Comparison of ENCODE assay signal across 16 cellular contexts in the genomic region with DNA sequence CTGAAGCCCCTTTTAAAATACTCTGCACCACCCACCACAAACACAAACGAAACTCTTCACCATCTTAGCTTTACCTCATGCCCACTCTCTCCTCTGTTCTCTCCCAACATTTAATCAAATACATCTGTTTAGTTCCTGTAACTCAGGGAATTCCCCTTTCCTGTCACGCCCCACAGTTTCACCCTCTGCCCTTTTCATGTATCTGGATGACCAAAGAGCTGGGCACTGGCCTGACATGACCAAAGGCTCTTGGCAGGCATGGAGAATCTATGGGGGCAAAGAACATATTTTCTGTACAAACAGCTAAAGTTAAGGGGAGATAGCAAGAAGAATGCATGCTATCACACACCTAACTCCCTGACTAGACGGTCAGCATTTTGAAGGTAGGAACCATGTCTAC.
DNase-seq lines count a peak whose midpoint lies in the region; ATAC-seq, FAIRE-seq and TF ChIP-seq lines count a peak whose summit lies in the region.
"Had no signal": no experiment of that assay in that cellular context is flagged by ENCODE, and none has a peak within 500 bp of the region (broad histone marks: within the 10 kb centered on the region; RNA-seq: fewer than 3 reads in every experiment).

No MANE protein-coding gene starts in this region.

- TF ChIP-seq POLR2A in HepG2 (IDR thresholded peaks at IDR 0.05; ENCODE audit: insufficient read depth in 1 of 2, low read depth in 2 of 2, low read length in 2 of 2): no peak

- H3K4me3 Mint-ChIP-seq in nephron progenitor cell: no peak overlapping the region
- no peak overlapping the region for H3K4me3 Mint-ChIP-seq in CD4-positive, alpha-beta memory T cell
- H3K4me3 Mint-ChIP-seq: CD4-positive, CD25-positive, alpha-beta regulatory T cell; HFFc6 had no signal

- POLR2A ChIA-PET in HepG2 (lab: Yijun Ruan, JAX): no interaction called here
- POLR2A ChIA-PET in CD4-positive, alpha-beta memory T cell (lab: Charles Lee; ENCODE audit: partially characterized antibody): no interaction called here

- in situ Hi-C loops in HepG2 (cut with HindIII; ENCODE audit: extremely low pct_ligation_motif_present, low pct_unique_long_range_greater_than_20kb): no loop called here

- H3K9me3 Mint-ChIP-seq in nephron progenitor cell: peaks cover 19% of the 10 kb centered on the region
- peaks cover 0 to 11% (median 1%) of the 10 kb centered on the region in 8 donors for H3K9me3 Mint-ChIP-seq in CD4-positive, alpha-beta memory T cell
- H3K9me3 Mint-ChIP-seq: HFFc6 had no signal

- FAIRE-seq in HepG2 (lab: Jason Lieb, UNC): no peak
- FAIRE-seq: GM19239 had no signal

- H3K27ac Mint-ChIP-seq in nephron progenitor cell: peak overlapping the region; percentile 8
- H3K27ac Mint-ChIP-seq in CD4-positive, alpha-beta memory T cell: peak overlapping the region in 3 of 7 donors; percentile 0 to 12 (median 10)
- H3K27ac Mint-ChIP-seq: CD4-positive, CD25-positive, alpha-beta regulatory T cell; HFFc6 had no signal

- no peak overlapping the region for H2AFZ ChIP-seq in HepG2 (ENCODE audit: low read length)

- peaks cover 27% of the 10 kb centered on the region for H3K4me1 Mint-ChIP-seq in nephron progenitor cell
- H3K4me1 Mint-ChIP-seq in CD4-positive, alpha-beta memory T cell: peaks cover 0 to 5% (median under 1%) of the 10 kb centered on the region in 4 donors
- H3K4me1 Mint-ChIP-seq: CD4-positive, CD25-positive, alpha-beta regulatory T cell had no signal

- H3K4me2 ChIP-seq in HepG2 (ENCODE audit: low read depth, low read length): no peak overlapping the region

- TF ChIP-seq CTCF in liver (IDR thresholded peaks at IDR 0.05; ENCODE audit: low read depth, low read length, missing input control) (no peak), HepG2 (CRISPR knock-in tag; IDR thresholded peaks at IDR 0.05) (no peak), nephron progenitor cell (IDR thresholded peaks at IDR 0.05) (no peak)

- H3K79me2 ChIP-seq in HepG2 (ENCODE audit: insufficient read depth, low read length): no peaks in the 10 kb centered on the region

- no TSS peak for BruUV-seq in HepG2 (replicated peaks; lab: Mats Ljungman, UMichigan)

- TF ChIP-seq EP300 in HepG2 (IDR thresholded peaks at IDR 0.05; ENCODE audit: low read depth in 2 of 2, low read length in 2 of 2) (no peak), HepG2 (CRISPR knock-in tag; IDR thresholded peaks at IDR 0.05; ENCODE audit: borderline replicate concordance) (no peak)

- H3K4me3 ChIP-seq in liver (ENCODE audit: low read depth in 1 of 3, low read length in 3 of 3) (peak overlapping the region in 2 of 3 donors; percentile 32 to 33), HepG2 (replicated peaks in 1 of 3; ENCODE audit: insufficient read depth in 1 of 3, low read depth in 2 of 3, low read length in 3 of 3) (no peak overlapping the region)
- no peak overlapping the region for H3K4me3 ChIP-seq in CD4-positive, alpha-beta memory T cell (ENCODE audit: low read length in 2 of 2)
- H3K4me3 ChIP-seq: BLaER1 treated with 17β-estradiol and CSF1 and Interleukin-3, amounts not matched to agents 10 nM and 100 nM had no signal

- intact Hi-C loops in HepG2 (cut with micrococcal nuclease; ENCODE audit: unreplicated experiment): no loop called here
- intact Hi-C loops in CD4-positive, alpha-beta memory T cell (cut with micrococcal nuclease): no loop called here

- H3K9ac ChIP-seq in liver (ENCODE audit: low read depth in 1 of 2, low read length in 2 of 2) (no peak overlapping the region), HepG2 (ENCODE audit: insufficient read depth, low read depth, low read length) (no peak overlapping the region)
- H3K9ac ChIP-seq: BLaER1 treated with 17β-estradiol and CSF1 and Interleukin-3, amounts not matched to agents 10 nM and 100 nM had no signal

- ATAC-seq in HepG2 (no peak), HG03139 (IDR thresholded peaks at IDR 0.05; ENCODE audit: unreplicated experiment) (no peak), HG02798 (IDR thresholded peaks at IDR 0.05; ENCODE audit: poor library complexity, unreplicated experiment) (no peak)

- peak overlapping the region; percentile 39 to 88 for H3K27ac ChIP-seq in liver (ENCODE audit: low read depth in 1 of 2, low read length in 2 of 2)
- H3K27ac ChIP-seq in HepG2 (ENCODE audit: extremely low read length, insufficient read depth, low read length): no peak overlapping the region
- no peak overlapping the region for H3K27ac ChIP-seq in CD4-positive, alpha-beta memory T cell (ENCODE audit: low read depth, low read length)
- H3K27ac ChIP-seq: BLaER1 treated with 17β-estradiol and CSF1 and Interleukin-3, amounts not matched to agents 10 nM and 100 nM; HL-60 had no signal

- no peaks in the 10 kb centered on the region for H4K20me1 ChIP-seq in HepG2 (ENCODE audit: insufficient read depth, low read length)
- H4K20me1 ChIP-seq: BLaER1 treated with 17β-estradiol and CSF1 and Interleukin-3, amounts not matched to agents 10 nM and 100 nM had no signal

- H3K9me3 ChIP-seq in liver (ENCODE audit: control insufficient read depth in 4 of 4, low read length in 3 of 4) (no peaks in the 10 kb centered on the region), HepG2 (ENCODE audit: low read length) (no peaks in the 10 kb centered on the region)
- no peaks in the 10 kb centered on the region for H3K9me3 ChIP-seq in CD4-positive, alpha-beta memory T cell (ENCODE audit: control insufficient read depth in 1 of 2, low read length in 2 of 2)

- peak; percentile 45 to 47 for TF ChIP-seq RAD21 in liver (IDR thresholded peaks at IDR 0.05)
- no peak for TF ChIP-seq RAD21 in HepG2 (CRISPR knock-in tag; IDR thresholded peaks at IDR 0.05)

- H3K36me3 Mint-ChIP-seq in nephron progenitor cell (ENCODE audit: low read depth): no peaks in the 10 kb centered on the region
- H3K36me3 Mint-ChIP-seq in CD4-positive, alpha-beta memory T cell: no peaks in the 10 kb centered on the region
- H3K36me3 Mint-ChIP-seq: CD4-positive, CD25-positive, alpha-beta regulatory T cell had no signal

- no peaks in the 10 kb centered on the region for H3K27me3 ChIP-seq in liver (ENCODE audit: control insufficient read depth in 4 of 4, insufficient read depth in 4 of 4, low read length in 3 of 4)
- no peaks in the 10 kb centered on the region for H3K27me3 ChIP-seq in HepG2 (ENCODE audit: control insufficient read depth in 1 of 2, insufficient read depth in 2 of 2, low read length in 2 of 2)
- no peaks in the 10 kb centered on the region for H3K27me3 ChIP-seq in CD4-positive, alpha-beta memory T cell (ENCODE audit: insufficient read depth, low read length)
- H3K27me3 ChIP-seq: BLaER1 treated with 17β-estradiol and CSF1 and Interleukin-3, amounts not matched to agents 10 nM and 100 nM had no signal

- H3K4me1 ChIP-seq in liver (ENCODE audit: control insufficient read depth in 4 of 4, insufficient read depth in 4 of 4, low read length in 3 of 4): peaks cover 4 to 38% (median 29%) of the 10 kb centered on the region in 4 donors
- no peaks in the 10 kb centered on the region for H3K4me1 ChIP-seq in HepG2 (ENCODE audit: insufficient read depth, low read length)
- no peaks in the 10 kb centered on the region for H3K4me1 ChIP-seq in CD4-positive, alpha-beta memory T cell (ENCODE audit: insufficient read depth, low read length)

- no peaks in the 10 kb centered on the region for H3K27me3 Mint-ChIP-seq in nephron progenitor cell (ENCODE audit: low read depth, poor library complexity)
- H3K27me3 Mint-ChIP-seq in CD4-positive, alpha-beta memory T cell: peaks cover 9 to 17% of the 10 kb centered on the region in 2 donors

- CTCF ChIA-PET in HepG2 (lab: Yijun Ruan, JAX; ENCODE audit: low intra/inter-chr PET ratio, low total read pairs): no interaction called here
- CTCF ChIA-PET in CD4-positive, alpha-beta memory T cell (lab: Charles Lee; ENCODE audit: partially characterized antibody): interaction anchor here (1.1 to 1.2 kb wide), 2 partner anchors 11 to 54 kb away, joined by 3 to 4 read pairs; no protein-coding TSS in a partner anchor

- 10% methylated on average over 3 of the region's 3 CpGs for WGBS in liver
- 0% methylated on average over 3 of the region's 3 CpGs for WGBS in HepG2 (ENCODE audit: low lambda C conversion rate)

- DNase-seq in HepG2 (ENCODE audit: low spot score) (no peak), glomerular visceral epithelial cell (ENCODE audit: extremely low spot score) (peak; percentile 40), nephron progenitor cell (no peak)
- DNase-seq in CD4-positive, alpha-beta memory T cell: no peak
- DNase-seq: 8988T; CD4-positive, CD25-positive, alpha-beta regulatory T cell; DMS153; GF-D8; HCEC 1CT; HFFc6 had no signal

- H3K36me3 ChIP-seq in liver (ENCODE audit: control insufficient read depth in 4 of 4, insufficient read depth in 3 of 4, low read depth in 1 of 4, low read length in 3 of 4) (no peaks in the 10 kb centered on the region), HepG2 (replicated peaks in 1 of 2; ENCODE audit: control insufficient read depth in 1 of 2, insufficient read depth in 2 of 2, low read length in 2 of 2) (no peaks in the 10 kb centered on the region)
- H3K36me3 ChIP-seq in CD4-positive, alpha-beta memory T cell (ENCODE audit: insufficient read depth, low read length): no peaks in the 10 kb centered on the region
- H3K36me3 ChIP-seq: BLaER1 treated with 17β-estradiol and CSF1 and Interleukin-3, amounts not matched to agents 10 nM and 100 nM had no signal

TF ChIP-seq in liver, 16 proteins besides CTCF, POLR2A, EP300 and RAD21 (continues in another document):
- peak; percentile 69 for TF ChIP-seq FOXA1 (IDR thresholded peaks at IDR 0.05)

TF ChIP-seq in HepG2, 621 proteins besides CTCF, POLR2A, EP300 and RAD21 (continues in another document):
- no peak for TF ChIP-seq FOXO1 (CRISPR knock-in tag; IDR thresholded peaks at IDR 0.05)
- no peak for TF ChIP-seq ZNF670 (CRISPR knock-in tag; IDR thresholded peaks at IDR 0.05; ENCODE audit: borderline replicate concordance)
- TF ChIP-seq, protein P1, sequence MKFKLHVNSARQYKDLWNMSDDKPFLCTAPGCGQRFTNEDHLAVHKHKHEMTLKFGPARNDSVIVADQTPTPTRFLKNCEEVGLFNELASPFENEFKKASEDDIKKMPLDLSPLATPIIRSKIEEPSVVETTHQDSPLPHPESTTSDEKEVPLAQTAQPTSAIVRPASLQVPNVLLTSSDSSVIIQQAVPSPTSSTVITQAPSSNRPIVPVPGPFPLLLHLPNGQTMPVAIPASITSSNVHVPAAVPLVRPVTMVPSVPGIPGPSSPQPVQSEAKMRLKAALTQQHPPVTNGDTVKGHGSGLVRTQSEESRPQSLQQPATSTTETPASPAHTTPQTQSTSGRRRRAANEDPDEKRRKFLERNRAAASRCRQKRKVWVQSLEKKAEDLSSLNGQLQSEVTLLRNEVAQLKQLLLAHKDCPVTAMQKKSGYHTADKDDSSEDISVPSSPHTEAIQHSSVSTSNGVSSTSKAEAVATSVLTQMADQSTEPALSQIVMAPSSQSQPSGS (CRISPR knock-in tag; IDR thresholded peaks at IDR 0.05): no peak
- TF ChIP-seq ZNF570 (CRISPR knock-in tag; IDR thresholded peaks at IDR 0.05; ENCODE audit: borderline replicate concordance): no peak
- TF ChIP-seq ZSCAN21 (CRISPR knock-in tag; IDR thresholded peaks at IDR 0.05; ENCODE audit: borderline replicate concordance): no peak
- no peak for TF ChIP-seq MATR3 (CRISPR knock-in tag; IDR thresholded peaks at IDR 0.05)
- no peak for TF ChIP-seq ZMYM4 (CRISPR knock-in tag; IDR thresholded peaks at IDR 0.05)

Comparison
In these comparisons a context has a peak if more than half of its experiments do, and no peak if none do; other contexts are left out.
1. H3K27ac ChIP-seq: peak in liver (2 of 2); none in HepG2 (single experiment) and CD4-positive, alpha-beta memory T cell (single experiment).
2. H3K4me3 ChIP-seq: peak in liver (2 of 3); none in HepG2 (0 of 3) and CD4-positive, alpha-beta memory T cell (0 of 2).